In the genomic region with DNA sequence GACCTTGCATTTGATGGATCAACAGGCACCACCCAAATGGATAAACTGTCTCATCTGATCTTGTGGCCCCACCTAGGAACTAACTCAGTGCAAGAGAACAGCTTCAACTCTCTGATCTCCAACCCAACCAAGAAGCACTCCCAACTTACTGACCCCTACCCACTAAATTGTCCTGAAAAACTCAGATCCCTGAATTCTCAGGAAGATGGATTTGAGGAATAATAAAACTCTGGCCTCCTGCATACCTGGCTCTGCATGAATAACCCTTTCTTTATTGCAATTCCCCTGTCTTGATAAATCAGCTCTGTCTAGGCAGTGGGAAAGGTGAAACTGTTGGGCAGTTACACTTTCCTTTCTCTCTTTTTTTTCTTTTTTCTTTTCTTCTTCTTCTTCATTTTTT, we compare ENCODE assay signal across 24 cellular contexts.
"Had no signal": no experiment of that assay in that cellular context is flagged by ENCODE, and none has a peak within 500 bp of the region (broad histone marks: within the 10 kb centered on the region; RNA-seq: fewer than 3 reads in every experiment).

No MANE protein-coding gene starts in this region.

- DNase-seq: colonic mucosa; cortex of kidney; dermis blood vessel endothelial cell; dorsolateral prefrontal cortex; effector CD4-positive, alpha-beta T cell; effector CD8-positive, alpha-beta T cell; effector memory CD4-positive, alpha-beta T cell; effector memory CD8-positive, alpha-beta T cell; endodermal cell; erythroblast; esophagus squamous epithelium; foreskin fibroblast; foreskin keratinocyte; foreskin melanocyte; gastrocnemius medialis; glutamatergic neuron; head of caudate nucleus; heart left ventricle; heart right ventricle had no signal

- ATAC-seq: effector memory CD8-positive, alpha-beta T cell; esophagus mucosa; foreskin keratinocyte; gastrocnemius medialis; gastroesophageal sphincter; heart left ventricle; heart right ventricle had no signal

- FAIRE-seq: colon, endometrium, endothelial cell of umbilical vein had no signal
